In the genomic region with DNA sequence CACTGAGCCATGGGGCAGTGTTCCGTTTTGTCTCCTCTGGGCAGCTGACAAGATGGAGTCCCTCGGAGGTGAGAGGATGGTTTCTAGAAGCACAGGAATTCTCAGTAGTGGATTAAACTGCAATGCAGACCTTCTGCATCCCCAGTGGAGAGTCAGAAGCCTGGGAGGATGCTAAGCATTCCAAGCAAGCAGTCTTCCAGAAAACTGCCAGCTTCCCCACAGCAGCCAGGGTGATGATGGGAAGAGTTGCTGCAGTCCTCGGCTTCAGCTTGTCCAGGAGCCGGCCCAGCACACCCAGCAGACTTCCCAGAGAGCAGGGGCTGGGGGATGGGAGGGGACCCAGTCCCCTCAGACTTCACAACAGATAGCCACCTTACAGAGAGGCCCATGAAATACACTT, we compare ENCODE assay signal across 1 cellular context.
TF ChIP-seq lines count a peak whose summit lies in the region.

No MANE protein-coding gene starts in this region.

TF ChIP-seq in HEK293T, 16 proteins besides CTCF, POLR2A, EP300 and RAD21 (continued from another document):
- no peak for TF ChIP-seq ARNT (IDR thresholded peaks at IDR 0.05)
- no peak for TF ChIP-seq FOXA1 (IDR thresholded peaks at IDR 0.05)
- no peak for TF ChIP-seq FOXM1 (IDR thresholded peaks at IDR 0.05; ENCODE audit: borderline replicate concordance)
- TF ChIP-seq L3MBTL2 (conservative IDR thresholded peaks at IDR 0.05) = no peak
- TF ChIP-seq TARDBP (IDR thresholded peaks at IDR 0.05) = no peak
- no peak for TF ChIP-seq ZNF384 (IDR thresholded peaks at IDR 0.05)
- TF ChIP-seq NFRKB (IDR thresholded peaks at IDR 0.05) = no peak
- TF ChIP-seq SUZ12 (IDR thresholded peaks at IDR 0.05) = no peak
- no peak for TF ChIP-seq ELF4 (IDR thresholded peaks at IDR 0.05)
TF ChIP-seq in HEK293T: peak in this region for 0.
